1 cellular context compared by ENCODE assay signal in the genomic region with DNA sequence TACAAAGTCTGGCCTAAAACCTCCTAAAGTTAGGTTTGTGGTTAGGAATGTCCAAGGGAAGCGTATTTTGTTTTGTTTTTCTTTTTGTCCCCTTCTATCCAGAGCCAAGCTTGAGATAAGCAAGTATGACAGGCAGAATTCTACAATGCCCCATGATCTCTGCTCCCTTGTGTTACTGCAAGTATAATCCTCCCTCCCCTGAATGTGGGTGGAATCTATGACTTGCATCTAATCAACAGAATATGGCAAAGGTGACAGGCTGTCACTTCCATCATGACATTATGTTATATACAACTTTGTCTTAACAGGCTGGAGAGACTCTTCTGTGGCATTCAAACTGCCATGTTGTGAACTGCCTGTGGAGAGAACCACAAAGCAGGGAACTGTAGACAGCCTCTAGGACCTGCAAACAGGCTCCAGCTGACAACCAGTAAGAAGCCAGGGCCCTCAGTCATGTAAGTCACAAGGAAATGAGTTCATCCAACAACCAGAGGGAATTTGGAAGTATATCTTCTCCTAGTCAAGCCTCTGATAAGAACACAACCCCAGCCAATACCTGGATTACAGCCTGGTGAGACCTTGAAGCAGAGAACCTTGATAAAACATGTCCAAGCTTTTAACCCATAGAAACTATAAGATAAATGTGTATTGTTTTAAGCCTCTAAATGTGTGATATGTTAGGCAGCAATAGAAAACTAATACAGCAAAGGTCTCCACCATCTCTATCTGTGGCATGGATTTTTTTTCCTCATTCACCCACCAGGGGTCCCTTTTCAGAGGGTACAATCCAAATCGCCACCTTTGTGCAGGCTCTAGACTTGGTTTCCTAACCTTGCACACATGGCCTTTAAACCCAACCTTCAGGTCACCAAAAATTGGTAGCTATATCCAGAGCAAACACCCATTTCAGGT.
TF ChIP-seq lines count a peak whose summit lies in the region.

No MANE protein-coding gene starts in this region.

TF ChIP-seq in K562, 482 proteins besides CTCF, POLR2A, EP300 and RAD21 (continued from another document and continues in another):
- TF ChIP-seq, protein P1, sequence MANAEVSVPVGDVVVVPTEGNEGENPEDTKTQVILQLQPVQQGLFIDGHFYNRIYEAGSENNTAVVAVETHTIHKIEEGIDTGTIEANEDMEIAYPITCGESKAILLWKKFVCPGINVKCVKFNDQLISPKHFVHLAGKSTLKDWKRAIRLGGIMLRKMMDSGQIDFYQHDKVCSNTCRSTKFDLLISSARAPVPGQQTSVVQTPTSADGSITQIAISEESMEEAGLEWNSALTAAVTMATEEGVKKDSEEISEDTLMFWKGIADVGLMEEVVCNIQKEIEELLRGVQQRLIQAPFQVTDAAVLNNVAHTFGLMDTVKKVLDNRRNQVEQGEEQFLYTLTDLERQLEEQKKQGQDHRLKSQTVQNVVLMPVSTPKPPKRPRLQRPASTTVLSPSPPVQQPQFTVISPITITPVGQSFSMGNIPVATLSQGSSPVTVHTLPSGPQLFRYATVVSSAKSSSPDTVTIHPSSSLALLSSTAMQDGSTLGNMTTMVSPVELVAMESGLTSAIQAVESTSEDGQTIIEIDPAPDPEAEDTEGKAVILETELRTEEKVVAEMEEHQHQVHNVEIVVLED (CRISPR knock-in tag; IDR thresholded peaks at IDR 0.05), result no peak
- TF ChIP-seq ATF1 (CRISPR knock-in tag; IDR thresholded peaks at IDR 0.05) (no peak), ATF1 (tag; IDR thresholded peaks at IDR 0.05) (peak; percentile 24; the same call in 1 of the 2 replicates), CBX5 (IDR thresholded peaks at IDR 0.05; ENCODE audit: borderline replicate concordance, low read depth) (no peak), ELF4 (CRISPR knock-in tag; IDR thresholded peaks at IDR 0.05) (peak; percentile 54; the same call in 1 of the 2 replicates), TEAD2 (tag; IDR thresholded peaks at IDR 0.05) (peak; percentile 1; the same call in 1 of the 2 replicates), C11orf30 (IDR thresholded peaks at IDR 0.05; ENCODE audit: low read depth) (peak; percentile 41; the same call in 1 of the 2 replicates), KDM2B (CRISPR knock-in tag; IDR thresholded peaks at IDR 0.05) (no peak), ZBTB1 (CRISPR knock-in tag; IDR thresholded peaks at IDR 0.05; ENCODE audit: borderline replicate concordance, low read depth) (no peak), ZNF347 (CRISPR knock-in tag; IDR thresholded peaks at IDR 0.05; ENCODE audit: low read depth) (no peak), MAFG (tag; conservative IDR thresholded peaks at IDR 0.05) (peak; percentile 87), NONO (IDR thresholded peaks at IDR 0.05; ENCODE audit: low read depth in 2 of 2, low read length in 1 of 2) (no peak), PTRF (tag; IDR thresholded peaks at IDR 0.05) (no peak), CBFA2T3 (IDR thresholded peaks at IDR 0.05) (peak; percentile 32), NFYB (IDR thresholded peaks at IDR 0.05; ENCODE audit: extremely low read depth, insufficient read length) (peak; percentile 11), ZNF274 (IDR thresholded peaks at IDR 0.05; ENCODE audit: borderline replicate concordance, low read depth, low read length) (no peak), EP400 (IDR thresholded peaks at IDR 0.05) (0 out of 2 replicates have a peak, but pooled peaks have one; percentile 30), MEF2D (tag; conservative IDR thresholded peaks at IDR 0.05; ENCODE audit: low read depth) (no peak), TRIM28 (IDR thresholded peaks at IDR 0.05) (no peak), NR2C2 (CRISPR knock-in tag; IDR thresholded peaks at IDR 0.05) (no peak), NR2C2 (tag; IDR thresholded peaks at IDR 0.05) (peak; percentile 73), HDAC1 (IDR thresholded peaks at IDR 0.05) (peak in 1 of 2 experiments; percentile 53; a peak in 2 of 4 replicates), RBBP5 (IDR thresholded peaks at IDR 0.05; ENCODE audit: borderline replicate concordance, insufficient read depth, low read length, poor library complexity, severe bottlenecking) (no peak), ZNF584 (CRISPR knock-in tag; IDR thresholded peaks at IDR 0.05; ENCODE audit: low read depth) (0 out of 2 replicates have a peak, but pooled peaks have one; percentile 65), RUNX1 (IDR thresholded peaks at IDR 0.05; ENCODE audit: low read depth) (no peak), ZNF589 (CRISPR knock-in tag; IDR thresholded peaks at IDR 0.05; ENCODE audit: low read depth) (peak; percentile 84)
- TF ChIP-seq, protein P2, sequence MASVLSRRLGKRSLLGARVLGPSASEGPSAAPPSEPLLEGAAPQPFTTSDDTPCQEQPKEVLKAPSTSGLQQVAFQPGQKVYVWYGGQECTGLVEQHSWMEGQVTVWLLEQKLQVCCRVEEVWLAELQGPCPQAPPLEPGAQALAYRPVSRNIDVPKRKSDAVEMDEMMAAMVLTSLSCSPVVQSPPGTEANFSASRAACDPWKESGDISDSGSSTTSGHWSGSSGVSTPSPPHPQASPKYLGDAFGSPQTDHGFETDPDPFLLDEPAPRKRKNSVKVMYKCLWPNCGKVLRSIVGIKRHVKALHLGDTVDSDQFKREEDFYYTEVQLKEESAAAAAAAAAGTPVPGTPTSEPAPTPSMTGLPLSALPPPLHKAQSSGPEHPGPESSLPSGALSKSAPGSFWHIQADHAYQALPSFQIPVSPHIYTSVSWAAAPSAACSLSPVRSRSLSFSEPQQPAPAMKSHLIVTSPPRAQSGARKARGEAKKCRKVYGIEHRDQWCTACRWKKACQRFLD (CRISPR knock-in tag; IDR thresholded peaks at IDR 0.05), result 0 out of 2 replicates have a peak, but pooled peaks have one; percentile 17
- TF ChIP-seq, protein P3, sequence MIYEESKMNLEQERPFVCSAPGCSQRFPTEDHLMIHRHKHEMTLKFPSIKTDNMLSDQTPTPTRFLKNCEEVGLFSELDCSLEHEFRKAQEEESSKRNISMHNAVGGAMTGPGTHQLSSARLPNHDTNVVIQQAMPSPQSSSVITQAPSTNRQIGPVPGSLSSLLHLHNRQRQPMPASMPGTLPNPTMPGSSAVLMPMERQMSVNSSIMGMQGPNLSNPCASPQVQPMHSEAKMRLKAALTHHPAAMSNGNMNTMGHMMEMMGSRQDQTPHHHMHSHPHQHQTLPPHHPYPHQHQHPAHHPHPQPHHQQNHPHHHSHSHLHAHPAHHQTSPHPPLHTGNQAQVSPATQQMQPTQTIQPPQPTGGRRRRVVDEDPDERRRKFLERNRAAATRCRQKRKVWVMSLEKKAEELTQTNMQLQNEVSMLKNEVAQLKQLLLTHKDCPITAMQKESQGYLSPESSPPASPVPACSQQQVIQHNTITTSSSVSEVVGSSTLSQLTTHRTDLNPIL (CRISPR knock-in tag; IDR thresholded peaks at IDR 0.05), result 0 out of 2 replicates have a peak, but pooled peaks have one; percentile 21
- TF ChIP-seq, protein P4, sequence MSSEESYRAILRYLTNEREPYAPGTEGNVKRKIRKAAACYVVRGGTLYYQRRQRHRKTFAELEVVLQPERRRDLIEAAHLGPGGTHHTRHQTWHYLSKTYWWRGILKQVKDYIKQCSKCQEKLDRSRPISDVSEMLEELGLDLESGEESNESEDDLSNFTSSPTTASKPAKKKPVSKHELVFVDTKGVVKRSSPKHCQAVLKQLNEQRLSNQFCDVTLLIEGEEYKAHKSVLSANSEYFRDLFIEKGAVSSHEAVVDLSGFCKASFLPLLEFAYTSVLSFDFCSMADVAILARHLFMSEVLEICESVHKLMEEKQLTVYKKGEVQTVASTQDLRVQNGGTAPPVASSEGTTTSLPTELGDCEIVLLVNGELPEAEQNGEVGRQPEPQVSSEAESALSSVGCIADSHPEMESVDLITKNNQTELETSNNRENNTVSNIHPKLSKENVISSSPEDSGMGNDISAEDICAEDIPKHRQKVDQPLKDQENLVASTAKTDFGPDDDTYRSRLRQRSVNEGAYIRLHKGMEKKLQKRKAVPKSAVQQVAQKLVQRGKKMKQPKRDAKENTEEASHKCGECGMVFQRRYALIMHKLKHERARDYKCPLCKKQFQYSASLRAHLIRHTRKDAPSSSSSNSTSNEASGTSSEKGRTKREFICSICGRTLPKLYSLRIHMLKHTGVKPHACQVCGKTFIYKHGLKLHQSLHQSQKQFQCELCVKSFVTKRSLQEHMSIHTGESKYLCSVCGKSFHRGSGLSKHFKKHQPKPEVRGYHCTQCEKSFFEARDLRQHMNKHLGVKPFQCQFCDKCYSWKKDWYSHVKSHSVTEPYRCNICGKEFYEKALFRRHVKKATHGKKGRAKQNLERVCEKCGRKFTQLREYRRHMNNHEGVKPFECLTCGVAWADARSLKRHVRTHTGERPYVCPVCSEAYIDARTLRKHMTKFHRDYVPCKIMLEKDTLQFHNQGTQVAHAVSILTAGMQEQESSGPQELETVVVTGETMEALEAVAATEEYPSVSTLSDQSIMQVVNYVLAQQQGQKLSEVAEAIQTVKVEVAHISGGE (CRISPR knock-in tag; IDR thresholded peaks at IDR 0.05), result peak in 1 of 3 experiments; percentile 78; a peak in 2 of 6 replicates
- TF ChIP-seq, protein P5, sequence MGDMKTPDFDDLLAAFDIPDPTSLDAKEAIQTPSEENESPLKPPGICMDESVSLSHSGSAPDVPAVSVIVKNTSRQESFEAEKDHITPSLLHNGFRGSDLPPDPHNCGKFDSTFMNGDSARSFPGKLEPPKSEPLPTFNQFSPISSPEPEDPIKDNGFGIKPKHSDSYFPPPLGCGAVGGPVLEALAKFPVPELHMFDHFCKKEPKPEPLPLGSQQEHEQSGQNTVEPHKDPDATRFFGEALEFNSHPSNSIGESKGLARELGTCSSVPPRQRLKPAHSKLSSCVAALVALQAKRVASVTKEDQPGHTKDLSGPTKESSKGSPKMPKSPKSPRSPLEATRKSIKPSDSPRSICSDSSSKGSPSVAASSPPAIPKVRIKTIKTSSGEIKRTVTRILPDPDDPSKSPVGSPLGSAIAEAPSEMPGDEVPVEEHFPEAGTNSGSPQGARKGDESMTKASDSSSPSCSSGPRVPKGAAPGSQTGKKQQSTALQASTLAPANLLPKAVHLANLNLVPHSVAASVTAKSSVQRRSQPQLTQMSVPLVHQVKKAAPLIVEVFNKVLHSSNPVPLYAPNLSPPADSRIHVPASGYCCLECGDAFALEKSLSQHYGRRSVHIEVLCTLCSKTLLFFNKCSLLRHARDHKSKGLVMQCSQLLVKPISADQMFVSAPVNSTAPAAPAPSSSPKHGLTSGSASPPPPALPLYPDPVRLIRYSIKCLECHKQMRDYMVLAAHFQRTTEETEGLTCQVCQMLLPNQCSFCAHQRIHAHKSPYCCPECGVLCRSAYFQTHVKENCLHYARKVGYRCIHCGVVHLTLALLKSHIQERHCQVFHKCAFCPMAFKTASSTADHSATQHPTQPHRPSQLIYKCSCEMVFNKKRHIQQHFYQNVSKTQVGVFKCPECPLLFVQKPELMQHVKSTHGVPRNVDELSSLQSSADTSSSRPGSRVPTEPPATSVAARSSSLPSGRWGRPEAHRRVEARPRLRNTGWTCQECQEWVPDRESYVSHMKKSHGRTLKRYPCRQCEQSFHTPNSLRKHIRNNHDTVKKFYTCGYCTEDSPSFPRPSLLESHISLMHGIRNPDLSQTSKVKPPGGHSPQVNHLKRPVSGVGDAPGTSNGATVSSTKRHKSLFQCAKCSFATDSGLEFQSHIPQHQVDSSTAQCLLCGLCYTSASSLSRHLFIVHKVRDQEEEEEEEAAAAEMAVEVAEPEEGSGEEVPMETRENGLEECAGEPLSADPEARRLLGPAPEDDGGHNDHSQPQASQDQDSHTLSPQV (IDR thresholded peaks at IDR 0.05), result peak; percentile 21; the same call in 1 of the 2 replicates
- TF ChIP-seq, protein P6, sequence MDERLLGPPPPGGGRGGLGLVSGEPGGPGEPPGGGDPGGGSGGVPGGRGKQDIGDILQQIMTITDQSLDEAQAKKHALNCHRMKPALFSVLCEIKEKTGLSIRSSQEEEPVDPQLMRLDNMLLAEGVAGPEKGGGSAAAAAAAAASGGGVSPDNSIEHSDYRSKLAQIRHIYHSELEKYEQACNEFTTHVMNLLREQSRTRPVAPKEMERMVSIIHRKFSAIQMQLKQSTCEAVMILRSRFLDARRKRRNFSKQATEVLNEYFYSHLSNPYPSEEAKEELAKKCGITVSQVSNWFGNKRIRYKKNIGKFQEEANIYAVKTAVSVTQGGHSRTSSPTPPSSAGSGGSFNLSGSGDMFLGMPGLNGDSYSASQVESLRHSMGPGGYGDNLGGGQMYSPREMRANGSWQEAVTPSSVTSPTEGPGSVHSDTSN (CRISPR knock-in tag; IDR thresholded peaks at IDR 0.05; ENCODE audit: low read depth), result no peak
- TF ChIP-seq, protein P6 (tag; conservative IDR thresholded peaks at IDR 0.05; ENCODE audit: low read depth), result peak; percentile 77
